Comparison of ENCODE assay signal across 8 cellular contexts in genomic region chr22:50271519-50271970, GRCh38. TPM values are rescaled to one million over a fixed set of nuclear protein-coding genes. Genes with fewer than 3 reads are reported as not detected.
DNase-seq lines count a peak whose midpoint lies in the region; ATAC-seq and TF ChIP-seq lines count a peak whose summit lies in the region.

No MANE protein-coding gene starts in this region.

- H3K4me1 ChIP-seq in esophagus muscularis mucosa: peaks cover 61 to 86% (median 75%) of the 10 kb centered on the region in 4 donors

- peaks cover 0 to 10% (median 0%) of the 10 kb centered on the region in 4 donors for H3K27me3 ChIP-seq in esophagus muscularis mucosa

- peak; percentile 27 for ATAC-seq in activated CD8-positive, alpha-beta memory T cell treated with anti-CD3 and anti-CD28 coated beads, Interleukin-2, amount 10 ng/mL, durations not matched to agents 7 days and 5 days
- ATAC-seq in HG03565 (IDR thresholded peaks at IDR 0.05; ENCODE audit: unreplicated experiment): no peak
- no peak for ATAC-seq in HG03439 (IDR thresholded peaks at IDR 0.05; ENCODE audit: unreplicated experiment)

- H3K27ac ChIP-seq in esophagus muscularis mucosa (replicated peaks in 1 of 4): peak overlapping the region in 2 of 4 donors; percentile 72 to 85

- 2% methylated on average over 12 of the region's 45 CpGs for WGBS in esophagus muscularis mucosa

- peaks cover 16% of the 10 kb centered on the region for H3K4me1 Mint-ChIP-seq in activated CD8-positive, alpha-beta memory T cell treated with anti-CD3 and anti-CD28 coated beads, Interleukin-2, amount 10 ng/mL, durations not matched to agents 7 days and 5 days
- peaks cover 11% of the 10 kb centered on the region for H3K4me1 Mint-ChIP-seq in neural crest cell

- no peaks in the 10 kb centered on the region for H3K36me3 Mint-ChIP-seq in activated CD8-positive, alpha-beta memory T cell treated with anti-CD3 and anti-CD28 coated beads, Interleukin-2, amount 10 ng/mL, durations not matched to agents 7 days and 5 days
- peaks cover 6% of the 10 kb centered on the region for H3K36me3 Mint-ChIP-seq in neural crest cell (ENCODE audit: low read depth)

- H3K36me3 ChIP-seq in esophagus muscularis mucosa: peaks cover 9 to 18% (median 18%) of the 10 kb centered on the region in 4 donors

- TF ChIP-seq EP300 in esophagus muscularis mucosa (IDR thresholded peaks at IDR 0.05): no peak

- no peaks in the 10 kb centered on the region for H3K9me3 Mint-ChIP-seq in activated CD8-positive, alpha-beta memory T cell treated with anti-CD3 and anti-CD28 coated beads, Interleukin-2, amount 10 ng/mL, durations not matched to agents 7 days and 5 days (ENCODE audit: low read depth)
- no peaks in the 10 kb centered on the region for H3K9me3 Mint-ChIP-seq in neural crest cell

- H3K4me3 Mint-ChIP-seq in activated CD8-positive, alpha-beta memory T cell treated with anti-CD3 and anti-CD28 coated beads, Interleukin-2, amount 10 ng/mL, durations not matched to agents 7 days and 5 days: no peak overlapping the region
- peak overlapping the region; percentile 78 for H3K4me3 Mint-ChIP-seq in neural crest cell

- intact Hi-C loops in esophagus muscularis mucosa (cut with DNase I): no loop called here

- peak overlapping the region; percentile 58 to 69 (median 60) for H3K4me3 ChIP-seq in esophagus muscularis mucosa

- peaks cover 5% of the 10 kb centered on the region for H3K27me3 Mint-ChIP-seq in activated CD8-positive, alpha-beta memory T cell treated with anti-CD3 and anti-CD28 coated beads, Interleukin-2, amount 10 ng/mL, durations not matched to agents 7 days and 5 days
- peaks cover 34% of the 10 kb centered on the region for H3K27me3 Mint-ChIP-seq in neural crest cell (ENCODE audit: low read depth)

- TF ChIP-seq CTCF in esophagus muscularis mucosa (IDR thresholded peaks at IDR 0.05) (peak in 1 of 3 experiments; percentile 14), neural crest cell (conservative IDR thresholded peaks at IDR 0.05) (no peak)

- peak; percentile 71 for DNase-seq in activated CD8-positive, alpha-beta memory T cell treated with anti-CD3 and anti-CD28 coated beads, Interleukin-2, amount 10 ng/mL, durations not matched to agents 7 days and 5 days
- DNase-seq in activated CD8-positive, alpha-beta memory T cell treated with anti-CD3 and anti-CD28 coated beads for 24 hours: no peak
- DNase-seq in NCI-H460 (ENCODE audit: extremely low read depth, low read depth) (peak; percentile 38), activated T-cell treated with anti-CD3 and anti-CD28 coated beads for 24 hours (ENCODE audit: low read depth) (peak; percentile 30), esophagus muscularis mucosa (ENCODE audit: extremely low spot score) (no peak), neural crest cell (ENCODE audit: low read depth, low spot score) (peak; percentile 67)

- CTCF ChIA-PET in activated CD8-positive, alpha-beta memory T cell treated with anti-CD3 and anti-CD28 coated beads, Interleukin-2, amount 10 ng/mL, durations not matched to agents 7 days and 5 days (lab: Charles Lee): interaction anchor here (1.1 to 6.3 kb wide), 9 partner anchors 9 to 227 kb away, joined by 3 to 105 read pairs (median 5); partner anchors contain the start of genes DENND6B and HDAC10

- H3K9me3 ChIP-seq in esophagus muscularis mucosa: no peaks in the 10 kb centered on the region

- TF ChIP-seq POLR2A in esophagus muscularis mucosa (IDR thresholded peaks at IDR 0.05; ENCODE audit: low read depth): no peak

- H3K27ac Mint-ChIP-seq in activated CD8-positive, alpha-beta memory T cell treated with anti-CD3 and anti-CD28 coated beads, Interleukin-2, amount 10 ng/mL, durations not matched to agents 7 days and 5 days: no peak overlapping the region
- no peak overlapping the region for H3K27ac Mint-ChIP-seq in neural crest cell (ENCODE audit: unreplicated experiment)

RNA-seq across cellular contexts. Expression of gene MAPK11, which starts 1.4 kb away (rescaled TPM):
- 10 to 100 TPM; 16.5 to 18.5 TPM for total RNA-seq in activated CD8-positive, alpha-beta memory T cell treated with anti-CD3 and anti-CD28 coated beads, Interleukin-2, amount 10 ng/mL, durations not matched to agents 7 days and 5 days
- total RNA-seq in NCI-H460 (2014; rRNA removed; shearing (Covaris generic)): 1.3 and 1.8 TPM in 2 replicates
- 21.3 and 25.2 TPM in 2 replicates for polyA plus RNA-seq in NCI-H460 (2014; cell fraction: nucleus; rRNA removed)
- total RNA-seq in esophagus muscularis mucosa (10 to 100 TPM in 2 of 4 donors, 1 to 10 TPM in 2; 3.7 to 12.5 (median 10.1) TPM), neural crest cell (15.9 and 16.3 TPM in 2 replicates)

RNA-seq across cellular contexts. Expression of gene MAPK12, which starts 10.1 kb away (rescaled TPM):
- 10 to 100 TPM; 13.9 to 15.8 TPM for total RNA-seq in activated CD8-positive, alpha-beta memory T cell treated with anti-CD3 and anti-CD28 coated beads, Interleukin-2, amount 10 ng/mL, durations not matched to agents 7 days and 5 days
- 22.0 and 24.9 TPM in 2 replicates for total RNA-seq in NCI-H460 (2014; rRNA removed; shearing (Covaris generic))
- polyA plus RNA-seq in NCI-H460 (2014; cell fraction: nucleus; rRNA removed): 193 and 214 TPM in 2 replicates
- total RNA-seq in esophagus muscularis mucosa: 10 to 100 TPM in 3 of 4 donors, 1 to 10 TPM in 1; 5.8 to 22.9 (median 16.1) TPM
- total RNA-seq in neural crest cell: 45.1 and 46.5 TPM in 2 replicates

RNA-seq across cellular contexts. Expression of gene HDAC10, which starts 20.5 kb away (rescaled TPM):
- total RNA-seq in activated CD8-positive, alpha-beta memory T cell treated with anti-CD3 and anti-CD28 coated beads, Interleukin-2, amount 10 ng/mL, durations not matched to agents 7 days and 5 days: 10 to 100 TPM; 75.2 to 96.3 TPM
- 13.9 and 14.4 TPM in 2 replicates for total RNA-seq in NCI-H460 (2014; rRNA removed; shearing (Covaris generic))
- 201 and 238 TPM in 2 replicates for polyA plus RNA-seq in NCI-H460 (2014; cell fraction: nucleus; rRNA removed)
- total RNA-seq in esophagus muscularis mucosa (10 to 100 TPM; 10.2 to 19.5 (median 17.4) TPM), neural crest cell (49.9 and 52.9 TPM in 2 replicates)

RNA-seq across cellular contexts. Expression of gene TUBGCP6, which starts 26.7 kb away (rescaled TPM):
- total RNA-seq in activated CD8-positive, alpha-beta memory T cell treated with anti-CD3 and anti-CD28 coated beads, Interleukin-2, amount 10 ng/mL, durations not matched to agents 7 days and 5 days: 10 to 100 TPM; 60.9 to 72.0 TPM
- total RNA-seq in NCI-H460 (2014; rRNA removed; shearing (Covaris generic)): 10.7 and 13.0 TPM in 2 replicates
- 134 and 155 TPM in 2 replicates for polyA plus RNA-seq in NCI-H460 (2014; cell fraction: nucleus; rRNA removed)
- 10 to 100 TPM; 20.2 to 38.0 (median 30.0) TPM for total RNA-seq in esophagus muscularis mucosa
- 48.8 and 54.4 TPM in 2 replicates for total RNA-seq in neural crest cell

RNA-seq across cellular contexts. Expression of gene PLXNB2, which starts 35.9 kb away (rescaled TPM):
- total RNA-seq in activated CD8-positive, alpha-beta memory T cell treated with anti-CD3 and anti-CD28 coated beads, Interleukin-2, amount 10 ng/mL, durations not matched to agents 7 days and 5 days: 10 to 100 TPM; 23.4 to 26.6 TPM
- total RNA-seq in NCI-H460 (2014; rRNA removed; shearing (Covaris generic)): 51.2 and 52.5 TPM in 2 replicates
- 69.6 and 88.4 TPM in 2 replicates for polyA plus RNA-seq in NCI-H460 (2014; cell fraction: nucleus; rRNA removed)
- total RNA-seq in esophagus muscularis mucosa (100 to 1,000 TPM; 115 to 218 (median 154) TPM), neural crest cell (128 and 130 TPM in 2 replicates)

Comparison
In these comparisons a context has a peak if more than half of its experiments do, and no peak if none do; other contexts are left out.
1. DNase-seq: peak in activated CD8-positive, alpha-beta memory T cell treated with anti-CD3 and anti-CD28 coated beads, Interleukin-2, amount 10 ng/mL, durations not matched to agents 7 days and 5 days (single experiment), NCI-H460 (single experiment), activated T-cell treated with anti-CD3 and anti-CD28 coated beads for 24 hours (single experiment) and neural crest cell (single experiment); none in activated CD8-positive, alpha-beta memory T cell treated with anti-CD3 and anti-CD28 coated beads for 24 hours (single experiment) and esophagus muscularis mucosa (single experiment).